ENCODE assay signal across 8 cellular contexts in the genomic region with DNA sequence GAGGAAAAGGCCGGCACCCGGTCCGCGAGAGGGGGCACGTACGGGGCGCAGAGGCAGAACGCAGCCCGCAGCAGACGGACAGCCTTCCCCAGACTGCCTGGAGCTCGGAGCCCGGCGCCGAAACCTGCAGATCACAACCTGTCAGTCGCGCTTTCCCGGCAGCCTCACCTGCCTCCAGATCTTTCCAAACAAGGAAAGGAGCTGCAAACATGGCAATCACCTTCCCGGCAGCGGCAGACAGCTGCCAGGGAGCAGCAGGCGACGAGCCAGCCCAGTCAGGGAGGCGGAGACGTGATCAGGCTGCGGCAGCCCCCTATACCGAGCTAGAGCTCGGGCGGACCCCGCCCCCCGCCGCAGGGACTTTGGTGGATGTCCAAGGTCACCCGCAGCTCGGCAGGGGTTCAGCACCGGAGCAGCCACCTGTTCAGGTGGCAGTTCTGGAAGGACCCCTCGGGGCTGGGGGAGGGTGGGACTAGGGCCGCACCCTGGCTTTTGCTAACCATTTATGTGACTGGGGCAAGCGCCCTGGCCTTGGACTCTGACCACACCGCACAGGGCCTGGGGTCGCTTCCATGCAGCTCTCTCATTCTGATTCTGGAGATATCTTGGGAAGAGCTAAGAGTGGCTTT.
DNase-seq lines count a peak whose midpoint lies in the region; FAIRE-seq and TF ChIP-seq lines count a peak whose summit lies in the region.

No MANE protein-coding gene starts in this region.

- peak overlapping the region; percentile 88 for H2AFZ ChIP-seq in astrocyte (ENCODE audit: low read depth, low read length)

- no peak for TF ChIP-seq EP300 in stomach (IDR thresholded peaks at IDR 0.05)

- H3K27ac ChIP-seq in astrocyte (ENCODE audit: low read depth, low read length) (no peak overlapping the region), stomach (peak overlapping the region in 4 of 5 donors; percentile 32 to 79 (median 56))

- DNase-seq in NCI-H1092 treated with DMSO at 0.1 percent for 48 hours (lab: John Stamatoyannopoulos, UW) (peak; percentile 66), astrocyte (ENCODE audit: low read depth) (no peak), iris pigment epithelial cell (ENCODE audit: low read depth) (peak; percentile 20), stomach (peak; percentile 48), UCSD-AML1 (lab: John Stamatoyannopoulos, UW; ENCODE audit: unreplicated experiment) (no peak), GDM1 (lab: John Stamatoyannopoulos, UW) (no peak), SIG-M5 (lab: John Stamatoyannopoulos, UW) (no peak), epidermal melanocyte (ENCODE audit: insufficient read length, low spot score) (no peak)

- H3K27me3 Mint-ChIP-seq in astrocyte (ENCODE audit: low read depth, unreplicated experiment): peaks cover 10% of the 10 kb centered on the region

- H3K4me1 Mint-ChIP-seq in astrocyte (ENCODE audit: low read depth, unreplicated experiment): peaks cover 3% of the 10 kb centered on the region

- no peaks in the 10 kb centered on the region for H4K20me1 ChIP-seq in astrocyte (ENCODE audit: insufficient read depth, low read length)

- no peak for TF ChIP-seq POLR2A in stomach (IDR thresholded peaks at IDR 0.05)

- peak overlapping the region; percentile 98 for H3K4me2 ChIP-seq in astrocyte (ENCODE audit: low read length)

- H3K4me3 ChIP-seq in astrocyte (ENCODE audit: insufficient read depth, low read depth, low read length) (peak overlapping the region; percentile 67), stomach (peak overlapping the region; percentile 42 to 56 (median 45))

- H3K9me3 Mint-ChIP-seq in astrocyte (ENCODE audit: unreplicated experiment): peaks cover 4% of the 10 kb centered on the region

- peak overlapping the region; percentile 82 for H3K4me3 Mint-ChIP-seq in astrocyte (ENCODE audit: unreplicated experiment)

- no peaks in the 10 kb centered on the region for H3K36me3 ChIP-seq in astrocyte (ENCODE audit: insufficient read depth, low read length)
- no peaks in the 10 kb centered on the region for H3K36me3 ChIP-seq in stomach

- peak overlapping the region; percentile 76 for H3K9ac ChIP-seq in astrocyte (ENCODE audit: low read length)

- no peak overlapping the region for H3K27ac Mint-ChIP-seq in astrocyte (ENCODE audit: unreplicated experiment)

- no peaks in the 10 kb centered on the region for H3K36me3 Mint-ChIP-seq in astrocyte (ENCODE audit: low read depth, unreplicated experiment)

- FAIRE-seq in astrocyte (lab: Jason Lieb, UNC): no peak

- H3K79me2 ChIP-seq in astrocyte (ENCODE audit: insufficient read depth, low read length): no peaks in the 10 kb centered on the region

- intact Hi-C loops in stomach (cut with DNase I; ENCODE audit: low total_unique reads): no loop called here

- H3K27me3 ChIP-seq in astrocyte (ENCODE audit: insufficient read depth, low read length): no peaks in the 10 kb centered on the region
- peaks cover 0 to 27% (median 16%) of the 10 kb centered on the region in 3 donors for H3K27me3 ChIP-seq in stomach

- H3K4me1 ChIP-seq in astrocyte (ENCODE audit: insufficient read depth, low read length): peaks cover 17% of the 10 kb centered on the region
- peaks cover 16 to 26% (median 20%) of the 10 kb centered on the region in 4 donors for H3K4me1 ChIP-seq in stomach

- peaks cover 2% of the 10 kb centered on the region for H3K9me3 ChIP-seq in astrocyte (ENCODE audit: insufficient read depth, low read depth, low read length)
- H3K9me3 ChIP-seq in stomach: peaks cover 0 to 6% (median 0%) of the 10 kb centered on the region in 4 donors

- TF ChIP-seq CTCF in astrocyte (IDR thresholded peaks at IDR 0.05; ENCODE audit: insufficient read depth, low read depth, low read length) (no peak), stomach (IDR thresholded peaks at IDR 0.05) (no peak)

- 9 to 17% (median 9%) methylated on average over 15 to 38 of the region's 38 CpGs for WGBS in stomach, 5 donors

Comparison
In these comparisons a context has a peak if more than half of its experiments do, and no peak if none do; other contexts are left out.
1. DNase-seq: peak in NCI-H1092 treated with DMSO at 0.1 percent for 48 hours (single experiment), iris pigment epithelial cell (single experiment) and stomach (single experiment); none in astrocyte (single experiment), UCSD-AML1 (single experiment), GDM1 (single experiment), SIG-M5 (single experiment) and epidermal melanocyte (single experiment).